ENCODE assay signal across 1 cellular context in genomic region chr11:8192016-8192895, GRCh38.
TF ChIP-seq lines count a peak whose summit lies in the region.

No MANE protein-coding gene starts in this region.

TF ChIP-seq in H1, 55 proteins besides CTCF, POLR2A, EP300 and RAD21:
- TF ChIP-seq CHD7 (IDR thresholded peaks at IDR 0.05; ENCODE audit: insufficient replicate concordance, low read length): no peak
- TF ChIP-seq CTBP2 (IDR thresholded peaks at IDR 0.05; ENCODE audit: borderline replicate concordance, insufficient read depth, insufficient read length, low read length): no peak
- no peak for TF ChIP-seq SIRT6 (IDR thresholded peaks at IDR 0.05; ENCODE audit: low read length)
- no peak for TF ChIP-seq CREB1 (IDR thresholded peaks at IDR 0.05)
- no peak; the same call in 1 of the 2 replicates for TF ChIP-seq GABPA (IDR thresholded peaks at IDR 0.05; ENCODE audit: borderline replicate concordance, insufficient read depth, low read length)
- TF ChIP-seq CHD2 (IDR thresholded peaks at IDR 0.05; ENCODE audit: low read length): no peak
- no peak for TF ChIP-seq RXRA (IDR thresholded peaks at IDR 0.05; ENCODE audit: insufficient read depth, low read depth, low read length)
- TF ChIP-seq ZNF274 (IDR thresholded peaks at IDR 0.05; ENCODE audit: borderline replicate concordance, extremely low read depth, low read length): no peak
- TF ChIP-seq SUZ12 (IDR thresholded peaks at IDR 0.05; ENCODE audit: low read length): no peak
- TF ChIP-seq TAF1 (IDR thresholded peaks at IDR 0.05; ENCODE audit: low read depth, low read length): no peak
- TF ChIP-seq KDM5A (IDR thresholded peaks at IDR 0.05; ENCODE audit: low read length): no peak
- TF ChIP-seq RNF2 (IDR thresholded peaks at IDR 0.05; ENCODE audit: borderline replicate concordance, low read depth, low read length, missing control alignments, poor library complexity, severe bottlenecking): no peak
- TF ChIP-seq KDM4A (IDR thresholded peaks at IDR 0.05; ENCODE audit: low read depth, low read length, severe bottlenecking): no peak
- TF ChIP-seq EZH2 (IDR thresholded peaks at IDR 0.05; ENCODE audit: low read depth, low read length, severe bottlenecking): no peak
